Comparison of ENCODE assay signal across 7 cellular contexts in the genomic region with DNA sequence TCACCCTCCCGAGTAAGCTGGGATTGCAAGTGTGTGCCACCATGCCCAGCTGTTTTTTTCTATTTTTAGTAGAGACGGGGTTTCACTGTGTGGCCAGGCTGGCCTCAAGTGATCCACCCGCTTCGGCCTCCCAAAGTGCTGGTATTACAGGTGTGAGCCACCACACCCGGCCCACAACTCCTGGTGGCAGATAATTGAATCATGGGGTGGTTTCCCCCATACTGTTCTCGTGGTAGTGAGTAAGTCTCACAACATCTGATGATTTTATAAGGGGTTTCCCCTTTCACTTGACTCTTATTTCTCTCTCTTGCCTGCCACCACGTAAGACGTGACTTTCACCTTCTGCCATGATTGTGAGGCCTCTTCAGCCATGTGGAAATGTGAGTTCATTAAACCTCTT.
DNase-seq lines count a peak whose midpoint lies in the region; TF ChIP-seq lines count a peak whose summit lies in the region.
"Not testable (repeated sequence)": the region's sequence is repeated elsewhere in the genome, so short reads cannot be mapped to it uniquely, and the experiment has no call there.

No MANE protein-coding gene starts in this region.

- H3K36me3 ChIP-seq in mammary epithelial cell (ENCODE audit: insufficient read depth, low read length), result not testable (repeated sequence)

- not testable (repeated sequence) for H3K27me3 ChIP-seq in mammary epithelial cell (ENCODE audit: insufficient read depth, low read length)

- H3K36me3 Mint-ChIP-seq in stimulated activated naive CD8-positive, alpha-beta T cell treated with anti-CD3 and anti-CD28 coated beads, Interleukin-15, Interleukin-2, amounts not matched to agents 100 ng/mL and 50 ng/mL, for 24 hours (ENCODE audit: low read depth), result not testable (repeated sequence)

- TF ChIP-seq CTCF in mammary epithelial cell (conservative IDR thresholded peaks at IDR 0.05 in 1 of 2, IDR thresholded peaks at IDR 0.05 in 1 of 2; ENCODE audit: extremely low read depth in 1 of 2, insufficient read depth in 1 of 2, low read depth in 1 of 2, low read length in 2 of 2), result not testable (repeated sequence)

- H3K9me3 ChIP-seq in mammary epithelial cell (replicated peaks; ENCODE audit: insufficient read depth, low read length), result not testable (repeated sequence)

- not testable (repeated sequence) for H3K27ac ChIP-seq in mammary epithelial cell (ENCODE audit: insufficient read depth, low read depth, low read length)

- H3K27ac Mint-ChIP-seq in stimulated activated naive CD8-positive, alpha-beta T cell treated with anti-CD3 and anti-CD28 coated beads, Interleukin-15, Interleukin-2, amounts not matched to agents 100 ng/mL and 50 ng/mL, for 24 hours, result peak overlapping the region; percentile 23

- H3K9me3 Mint-ChIP-seq in stimulated activated naive CD8-positive, alpha-beta T cell treated with anti-CD3 and anti-CD28 coated beads, Interleukin-15, Interleukin-2, amounts not matched to agents 100 ng/mL and 50 ng/mL, for 24 hours, result not testable (repeated sequence)

- not testable (repeated sequence) for H2AFZ ChIP-seq in mammary epithelial cell (ENCODE audit: low read depth, low read length)

- H3K4me3 Mint-ChIP-seq in stimulated activated naive CD8-positive, alpha-beta T cell treated with anti-CD3 and anti-CD28 coated beads, Interleukin-15, Interleukin-2, amounts not matched to agents 100 ng/mL and 50 ng/mL, for 24 hours, result not testable (repeated sequence)

- H3K79me2 ChIP-seq in mammary epithelial cell (ENCODE audit: insufficient read depth, low read length), result not testable (repeated sequence)

- not testable (repeated sequence) for H3K9ac ChIP-seq in mammary epithelial cell (ENCODE audit: insufficient read depth, low read length)

- peaks cover 15% of the 10 kb centered on the region for H3K27me3 Mint-ChIP-seq in stimulated activated naive CD8-positive, alpha-beta T cell treated with anti-CD3 and anti-CD28 coated beads, Interleukin-15, Interleukin-2, amounts not matched to agents 100 ng/mL and 50 ng/mL, for 24 hours

- intact Hi-C loops in mammary epithelial cell (cut with micrococcal nuclease); posterior vena cava (cut with DNase I): not testable (repeated sequence)

- CTCF ChIA-PET in mammary epithelial cell (lab: Charles Lee; ENCODE audit: low non-redundant PET), result not testable (repeated sequence)

- peaks cover 11% of the 10 kb centered on the region for H3K4me1 ChIP-seq in mammary epithelial cell (ENCODE audit: insufficient read depth, low read length)

- not testable (repeated sequence) for BruUV-seq in mammary epithelial cell (replicated peaks; lab: Mats Ljungman, UMichigan)

- not testable (repeated sequence) for H3K4me3 ChIP-seq in mammary epithelial cell (replicated peaks in 1 of 3; ENCODE audit: insufficient read depth in 1 of 3, low read depth in 2 of 3, low read length in 3 of 3)

- H4K20me1 ChIP-seq in mammary epithelial cell (ENCODE audit: insufficient read depth, low read length), result not testable (repeated sequence)

- 88% methylated on average over 6 of the region's 8 CpGs for WGBS in mammary epithelial cell (ENCODE audit: low coverage, missing lambda C conversion rate)

- dilution Hi-C loops in mammary epithelial cell (cut with HindIII; ENCODE audit: low sequenced_read_pairs), result loop anchor here (10.0 kb wide), 1 partner anchor 48 kb away; no protein-coding TSS in a partner anchor

- not testable (repeated sequence) for H3K4me2 ChIP-seq in mammary epithelial cell (ENCODE audit: insufficient read depth, low read depth, low read length)

- not testable (repeated sequence) for H3K4me1 Mint-ChIP-seq in stimulated activated naive CD8-positive, alpha-beta T cell treated with anti-CD3 and anti-CD28 coated beads, Interleukin-15, Interleukin-2, amounts not matched to agents 100 ng/mL and 50 ng/mL, for 24 hours (ENCODE audit: low read depth)

- DNase-seq in activated CD4-positive, CD25-positive, alpha-beta regulatory T cell treated with anti-CD3 and anti-CD28 coated beads, Interleukin-2, amount 50 U/mL, for 72 hours, result peak; percentile 50
- DNase-seq in activated T-cell treated with anti-CD3 and anti-CD28 coated beads, Interleukin-2, amount 50 U/mL, for 48 hours, result peak; percentile 62 to 71
- DNase-seq in mammary epithelial cell, result peak; percentile 31
- peak; percentile 64 for DNase-seq in kidney tubule cell (ENCODE audit: low spot score)
- peak; percentile 34 for DNase-seq in posterior vena cava (ENCODE audit: low spot score)
- DNase-seq in stimulated activated CD4-positive, alpha-beta T cell treated with anti-CD3 and anti-CD28 coated beads, Interleukin-4, amount 100 ng/mL, for 1 hour, result peak; percentile 8

- in situ Hi-C loops in mammary epithelial cell (cut with MboI; ENCODE audit: low sequenced_read_pairs in 2 of 2), result not testable (repeated sequence)

Comparison
In these comparisons a context has a peak if more than half of its experiments do, and no peak if none do; other contexts are left out.
1. DNase-seq: peak in every context shown above with its lines; median percentile 66 in activated T-cell treated with anti-CD3 and anti-CD28 coated beads, Interleukin-2, amount 50 U/mL, for 48 hours; 64 in kidney tubule cell; 50 in activated CD4-positive, CD25-positive, alpha-beta regulatory T cell treated with anti-CD3 and anti-CD28 coated beads, Interleukin-2, amount 50 U/mL, for 72 hours; 34 in posterior vena cava; 31 in mammary epithelial cell; 8 in stimulated activated CD4-positive, alpha-beta T cell treated with anti-CD3 and anti-CD28 coated beads, Interleukin-4, amount 100 ng/mL, for 1 hour.